8 cellular contexts compared by ENCODE assay signal in genomic region chr2:24489942-24490673, GRCh38. TPM values are rescaled to one million over a fixed set of nuclear protein-coding genes. Genes with fewer than 3 reads are reported as not detected.
A peak's percentile ranks its signal among the peaks of the same experiment; 100 is the strongest.
DNase-seq lines count a peak whose midpoint lies in the region; TF ChIP-seq lines count a peak whose summit lies in the region.

No MANE protein-coding gene starts in this region.

- H3K27me3 Mint-ChIP-seq in MCF 10A (ENCODE audit: insufficient read depth, unreplicated experiment), result no peaks in the 10 kb centered on the region

- no peaks in the 10 kb centered on the region for H3K36me3 Mint-ChIP-seq in MCF 10A (ENCODE audit: insufficient read depth, unreplicated experiment)

- peak overlapping the region; percentile 83 for H3K4me3 Mint-ChIP-seq in MCF 10A (ENCODE audit: unreplicated experiment)

- peak overlapping the region; percentile 85 to 95 (median 91) for H3K27ac ChIP-seq in tibial nerve

- intact Hi-C loops in MCF 10A (cut with micrococcal nuclease), result loop anchor here (5.0 kb wide), 1 partner anchor 302 kb away; the partner anchor contains the start of genes CENPO and PTRHD1
- intact Hi-C loops in lower leg skin (cut with DNase I; ENCODE audit: low total_unique reads), result no loop called here

- TF ChIP-seq CTCF in MCF 10A (IDR thresholded peaks at IDR 0.05; ENCODE audit: unreplicated experiment) (no peak), lower leg skin (IDR thresholded peaks at IDR 0.05) (no peak), tibial nerve (IDR thresholded peaks at IDR 0.05) (no peak)

- CTCF ChIA-PET in MCF 10A (lab: Yijun Ruan, JAX), result interaction anchor here (0.6 to 1.7 kb wide), 3 partner anchors 38 to 361 kb away, joined by 3 to 4 read pairs (median 3); no protein-coding TSS in a partner anchor

- no peaks in the 10 kb centered on the region for H3K9me3 ChIP-seq in tibial nerve

- TF ChIP-seq POLR2A in lower leg skin (IDR thresholded peaks at IDR 0.05), result no peak
- TF ChIP-seq POLR2A in tibial nerve (IDR thresholded peaks at IDR 0.05), result no peak

- no peaks in the 10 kb centered on the region for H3K27me3 ChIP-seq in tibial nerve

- POLR2A ChIA-PET in MCF 10A (lab: Yijun Ruan, JAX), result interaction anchor here (0.9 to 1.9 kb wide), 5 partner anchors 14 to 305 kb away, joined by 3 to 5 read pairs (median 3); no protein-coding TSS in a partner anchor

- H3K4me3 ChIP-seq in lower leg skin (ENCODE audit: low read depth, poor library complexity, severe bottlenecking) (peak overlapping the region; percentile 46), tibial nerve (peak overlapping the region; percentile 43 to 95 (median 70))

- WGBS in lower leg skin, 2 donors, result 37 to 39% methylated on average over 18 to 19 of the region's 19 CpGs
- 45 to 48% methylated on average over 18 to 19 of the region's 19 CpGs for WGBS in tibial nerve, 2 donors

- H3K4me1 ChIP-seq in tibial nerve, result peaks cover 0 to 38% (median 18%) of the 10 kb centered on the region in 4 donors

- H3K4me1 Mint-ChIP-seq in MCF 10A (ENCODE audit: insufficient read depth, unreplicated experiment), result peaks cover 26% of the 10 kb centered on the region

- H3K36me3 ChIP-seq in tibial nerve, result no peaks in the 10 kb centered on the region

- BruUV-seq in MCF 10A (replicated peaks; lab: Mats Ljungman, UMichigan), result TSS peak; percentile 86

- no peaks in the 10 kb centered on the region for H3K9me3 Mint-ChIP-seq in MCF 10A (ENCODE audit: unreplicated experiment)

- TF ChIP-seq EP300 in tibial nerve (IDR thresholded peaks at IDR 0.05), result no peak

- H3K27ac Mint-ChIP-seq in MCF 10A (ENCODE audit: low read depth, unreplicated experiment), result peak overlapping the region; percentile 89

- DNase-seq in NCI-H510A treated with DMSO at 0.1 percent for 48 hours (lab: John Stamatoyannopoulos, UW), result peak; percentile 80
- no peak for DNase-seq in NCI-H510A (lab: John Stamatoyannopoulos, UW)
- DNase-seq in NCI-H82 (lab: John Stamatoyannopoulos, UW), result peak; percentile 49
- peak; percentile 83 for DNase-seq in MCF 10A (ENCODE audit: unreplicated experiment)
- no peak for DNase-seq in lower leg skin (ENCODE audit: low spot score in 2 of 2)
- DNase-seq in tibial nerve (ENCODE audit: low spot score in 2 of 2), result peak in 1 of 2 donors; percentile 27
- DNase-seq in NCI-H774 (lab: John Stamatoyannopoulos, UW), result no peak
- DNase-seq in cerebellar nuclear complex (lab: John Stamatoyannopoulos, UW), result no peak

RNA-seq across cellular contexts. Expression of gene NCOA1, which starts 0.9 kb away (rescaled TPM):
- total RNA-seq in MCF 10A (2022), result 15.4 and 15.8 TPM in 2 replicates
- 10 to 100 TPM; 37.9 to 50.1 (median 45.0) TPM for total RNA-seq in lower leg skin
- total RNA-seq in tibial nerve, result 10 to 100 TPM; 57.0 to 78.9 (median 59.3) TPM

Comparison
In these comparisons a context has a peak if more than half of its experiments do, and no peak if none do; other contexts are left out.
1. DNase-seq: peak in NCI-H510A treated with DMSO at 0.1 percent for 48 hours (single experiment), NCI-H82 (single experiment) and MCF 10A (single experiment); none in NCI-H510A (single experiment), lower leg skin (0 of 2), NCI-H774 (single experiment) and cerebellar nuclear complex (0 of 2).